22 cellular contexts compared by ENCODE assay signal in genomic region chr17:27882162-27882840, GRCh38.
DNase-seq lines count a peak whose midpoint lies in the region; ATAC-seq and TF ChIP-seq lines count a peak whose summit lies in the region.
"Had no signal": no experiment of that assay in that cellular context is flagged by ENCODE, and none has a peak within 500 bp of the region (broad histone marks: within the 10 kb centered on the region; RNA-seq: fewer than 3 reads in every experiment).

No MANE protein-coding gene starts in this region.

- H3K4me1 ChIP-seq in HEK293 (ENCODE audit: control insufficient read depth, insufficient read depth, low read length) = no peaks in the 10 kb centered on the region
- H3K4me1 ChIP-seq: SJSA1 had no signal

- H3K9me3 ChIP-seq in HEK293 (ENCODE audit: control insufficient read depth, insufficient read depth, low read depth, low read length) = no peaks in the 10 kb centered on the region
- H3K9me3 ChIP-seq: BLaER1 treated with 17β-estradiol and CSF1 and Interleukin-3, amounts not matched to agents 10 nM and 100 nM; Peyer's patch; SJSA1 had no signal

- H3K4me3 ChIP-seq in HEK293 (ENCODE audit: low read depth, low read length) = no peak overlapping the region
- H3K4me3 ChIP-seq: BLaER1 treated with 17β-estradiol and CSF1 and Interleukin-3, amounts not matched to agents 10 nM and 100 nM; Peyer's patch; SJSA1 had no signal

- H3K27ac ChIP-seq in HEK293 (ENCODE audit: extremely low read depth, low read depth, low read length) (no peak overlapping the region), angular gyrus (ENCODE audit: low read depth, low read length) (peak overlapping the region; percentile 34)
- H3K27ac ChIP-seq: BLaER1 treated with 17β-estradiol and CSF1 and Interleukin-3, amounts not matched to agents 10 nM and 100 nM; Peyer's patch; SJSA1 had no signal

- no peak for TF ChIP-seq CTCF in HEK293 (tag by site-specific recombination; IDR thresholded peaks at IDR 0.05)

- no peaks in the 10 kb centered on the region for H3K36me3 ChIP-seq in HEK293 (ENCODE audit: control insufficient read depth in 2 of 2, insufficient read depth in 1 of 2, low read length in 2 of 2)
- H3K36me3 ChIP-seq: BLaER1 treated with 17β-estradiol and CSF1 and Interleukin-3, amounts not matched to agents 10 nM and 100 nM; Peyer's patch; SJSA1 had no signal

- CTCF ChIA-PET in HEK293 (lab: Yijun Ruan, JAX) = interaction anchor here (0.6 to 12.7 kb wide), 10 partner anchors 9 to 357 kb away, joined by 3 to 327 read pairs (median 4); partner anchors contain the start of genes LYRM9 and NOS2

- ATAC-seq in HG03460 (IDR thresholded peaks at IDR 0.05; ENCODE audit: unreplicated experiment) (no peak), GM21723 (IDR thresholded peaks at IDR 0.05; ENCODE audit: unreplicated experiment) (no peak)
- ATAC-seq: CD8-positive, alpha-beta T cell had no signal

- DNase-seq in DMS79 (lab: John Stamatoyannopoulos, UW) (peak; percentile 29), DMS79 treated with DMSO at 0.1 percent for 48 hours (lab: John Stamatoyannopoulos, UW) (no peak), NCI-H345 treated with DMSO at 0.1 percent for 48 hours (lab: John Stamatoyannopoulos, UW; ENCODE audit: unreplicated experiment) (peak; percentile 9), globus pallidus (ENCODE audit: low spot score) (no peak)
- DNase-seq: 8988T; CD8-positive, alpha-beta T cell; EL; GF-D8; H7; HFFc6; Kasumi-1; NCI-H187 treated with DMSO at 0.1 percent for 48 hours; NCI-H2107; NCI-H226; NCI-H748 treated with DMSO at 0.1 percent for 48 hours; Peyer's patch had no signal

- POLR2A ChIA-PET in HEK293 (lab: Yijun Ruan, JAX) = no interaction called here

TF ChIP-seq in HEK293, 187 proteins besides CTCF, POLR2A, EP300 and RAD21:
- TF ChIP-seq ZIC2 (tag by site-specific recombination; IDR thresholded peaks at IDR 0.05) = peak; percentile 26; the same call in 1 of the 2 replicates
- TF ChIP-seq ZNF544 (tag by site-specific recombination; IDR thresholded peaks at IDR 0.05) = no peak

Comparison
In these comparisons a context has a peak if more than half of its experiments do, and no peak if none do; other contexts are left out.
1. DNase-seq: peak in DMS79 (single experiment) and NCI-H345 treated with DMSO at 0.1 percent for 48 hours (single experiment); none in DMS79 treated with DMSO at 0.1 percent for 48 hours (single experiment) and globus pallidus (single experiment).